Comparison of ENCODE assay signal across 7 cellular contexts in genomic region chr21:36069713-36070573, GRCh38. TPM values are rescaled to one million over a fixed set of nuclear protein-coding genes. Genes with fewer than 3 reads are reported as not detected.
DNase-seq lines count a peak whose midpoint lies in the region; ATAC-seq and TF ChIP-seq lines count a peak whose summit lies in the region.

Gene CBR1 (plus strand): TSS chr21:36070024. CDS start chr21:36070116, 92 bp downstream.

- no peak within 1 kb of the TSS for H3K27ac ChIP-seq in smooth muscle cell (ENCODE audit: low read depth)

- no peaks in the 10 kb centered on the region for H3K79me2 ChIP-seq in smooth muscle cell (ENCODE audit: low read depth)

- peak; percentile 97 for ATAC-seq in HG03064 (IDR thresholded peaks at IDR 0.05; ENCODE audit: low read depth, unreplicated experiment)

- 2% methylated on average over 70 of the region's 71 CpGs for WGBS in smooth muscle cell (ENCODE audit: low lambda C conversion rate)

- H3K4me3 ChIP-seq in cardiac fibroblast (replicated peaks in 1 of 2; ENCODE audit: low read depth in 2 of 2, low read length in 2 of 2): peak within 1 kb of the TSS; percentile 91
- peak within 1 kb of the TSS; percentile 67 for H3K4me3 ChIP-seq in smooth muscle cell

- H3K4me2 ChIP-seq in smooth muscle cell: peak within 1 kb of the TSS; percentile 89

- DNase-seq in NCI-H2171 treated with DMSO at 0.1 percent for 48 hours (lab: John Stamatoyannopoulos, UW) (peak; percentile 97), cardiac fibroblast (ENCODE audit: low read depth in 2 of 2) (peak; percentile 96 to 97), iPS-NIHi7 (ENCODE audit: extremely low spot score) (peak; percentile 85), smooth muscle cell (lab: John Stamatoyannopoulos, UW; ENCODE audit: unreplicated experiment) (peak; percentile 22)
- DNase-seq in activated CD4-positive, CD25-positive, alpha-beta regulatory T cell (lab: John Stamatoyannopoulos, UW): peak; percentile 73 to 80 (median 80)

- no peaks in the 10 kb centered on the region for H3K4me1 ChIP-seq in smooth muscle cell (ENCODE audit: low read depth)

- peak within 1 kb of the TSS; percentile 86 for H2AFZ ChIP-seq in smooth muscle cell (ENCODE audit: low read depth)

- TF ChIP-seq POLR2A in GM18526 (IDR thresholded peaks at IDR 0.05; ENCODE audit: extremely low read depth, insufficient read length): peak; percentile 80

- H3K9ac ChIP-seq in smooth muscle cell (ENCODE audit: low read depth): no peak within 1 kb of the TSS

- no peaks in the 10 kb centered on the region for H3F3A ChIP-seq in smooth muscle cell (ENCODE audit: low read depth)

- H3K36me3 ChIP-seq in smooth muscle cell (ENCODE audit: low read depth): no peaks in the 10 kb centered on the region

- TF ChIP-seq CTCF in cardiac fibroblast (IDR thresholded peaks at IDR 0.05; ENCODE audit: low read depth, low read length) (no peak), smooth muscle cell (IDR thresholded peaks at IDR 0.05; ENCODE audit: borderline replicate concordance, insufficient read depth, poor library complexity, severe bottlenecking) (no peak)

- no peaks in the 10 kb centered on the region for H3K27me3 ChIP-seq in smooth muscle cell (ENCODE audit: low read depth)

- no peaks in the 10 kb centered on the region for H3K9me3 ChIP-seq in smooth muscle cell (replicated peaks; ENCODE audit: low read depth)

- no peaks in the 10 kb centered on the region for H4K20me1 ChIP-seq in smooth muscle cell (ENCODE audit: low read depth)

RNA-seq across cellular contexts. Expression of gene CBR1, which starts in this region (rescaled TPM):
- 89.1 and 90.7 TPM in 2 replicates for total RNA-seq in smooth muscle cell
- 67.1 and 73.0 TPM in 2 replicates for polyA plus RNA-seq in smooth muscle cell

Comparison
In these comparisons a context has a peak if more than half of its experiments do, and no peak if none do; other contexts are left out.
1. DNase-seq: peak in every context shown above with its lines; median percentile 97 in NCI-H2171 treated with DMSO at 0.1 percent for 48 hours; 96 in cardiac fibroblast; 85 in iPS-NIHi7; 80 in activated CD4-positive, CD25-positive, alpha-beta regulatory T cell; 22 in smooth muscle cell.